In genomic region chr1:224431726-224432125, GRCh38 we compare ENCODE assay signal across 1 cellular context.
TF ChIP-seq lines count a peak whose summit lies in the region.

No MANE protein-coding gene starts in this region.

TF ChIP-seq in HepG2, 621 proteins besides CTCF, POLR2A, EP300 and RAD21 (continued from another document):
- peak; percentile 25; the same call in 1 of the 2 replicates for TF ChIP-seq ZBTB40 (IDR thresholded peaks at IDR 0.05)
- TF ChIP-seq ZBTB40 (CRISPR knock-in tag; IDR thresholded peaks at IDR 0.05): no peak
- TF ChIP-seq ZNF263 (CRISPR knock-in tag; IDR thresholded peaks at IDR 0.05): no peak
- no peak for TF ChIP-seq ZNF557 (CRISPR knock-in tag; IDR thresholded peaks at IDR 0.05)
TF ChIP-seq in HepG2: peak in this region for 1.
